In genomic region chr19:2171349-2172145, GRCh38 we compare ENCODE assay signal across 8 cellular contexts. TPM values are rescaled to one million over a fixed set of nuclear protein-coding genes. Genes with fewer than 3 reads are reported as not detected.
DNase-seq lines count a peak whose midpoint lies in the region; ATAC-seq lines count a peak whose summit lies in the region.

No MANE protein-coding gene starts in this region.

- H3K9me3 Mint-ChIP-seq in activated T-helper 2 cell treated with anti-CD3 and anti-CD28 coated beads, Interferon-gamma antibody, Interleukin-2, Interleukin-4, amounts not matched to agents 10 μg/mL and 5 μg/mL and 100 μg/mL, durations not matched to agents 14 hours and 24 hours and 36 hours, result no peaks in the 10 kb centered on the region

- peak; percentile 36 for ATAC-seq in GM21619 (IDR thresholded peaks at IDR 0.05; ENCODE audit: unreplicated experiment)

- intact Hi-C loops in activated T-helper 2 cell treated with anti-CD3 and anti-CD28 coated beads, Interferon-gamma antibody, Interleukin-2, Interleukin-4, amounts not matched to agents 10 μg/mL and 5 μg/mL and 100 μg/mL, durations not matched to agents 14 hours and 24 hours and 36 hours (cut with micrococcal nuclease), result no loop called here

- DNase-seq in DMS79 treated with DMSO at 0.1 percent for 48 hours (lab: John Stamatoyannopoulos, UW), result peak; percentile 46
- DNase-seq in NCI-H345 treated with DMSO at 0.1 percent for 48 hours (lab: John Stamatoyannopoulos, UW; ENCODE audit: unreplicated experiment), result peak; percentile 46
- DNase-seq in activated T-helper 2 cell treated with anti-CD3 and anti-CD28 coated beads, Interferon-gamma antibody, Interleukin-2, Interleukin-4, amounts not matched to agents 10 μg/mL and 5 μg/mL and 100 μg/mL, durations not matched to agents 14 hours and 24 hours and 36 hours (ENCODE audit: low spot score), result peak; percentile 19
- peak; percentile 6 for DNase-seq in kidney tubule cell (ENCODE audit: low spot score)
- peak; percentile 90 for DNase-seq in stimulated activated CD8-positive, alpha-beta memory T cell treated with anti-CD3 and anti-CD28 coated beads, Interleukin-4, amount 100 ng/mL, for 48 hours
- no peak for DNase-seq in UCSD-AML1 (lab: John Stamatoyannopoulos, UW; ENCODE audit: unreplicated experiment)
- DNase-seq in hypothalamus (lab: John Stamatoyannopoulos, UW), result no peak

- H3K4me1 Mint-ChIP-seq in activated T-helper 2 cell treated with anti-CD3 and anti-CD28 coated beads, Interferon-gamma antibody, Interleukin-2, Interleukin-4, amounts not matched to agents 10 μg/mL and 5 μg/mL and 100 μg/mL, durations not matched to agents 14 hours and 24 hours and 36 hours (ENCODE audit: low read depth), result peaks cover 49% of the 10 kb centered on the region

- H3K36me3 Mint-ChIP-seq in activated T-helper 2 cell treated with anti-CD3 and anti-CD28 coated beads, Interferon-gamma antibody, Interleukin-2, Interleukin-4, amounts not matched to agents 10 μg/mL and 5 μg/mL and 100 μg/mL, durations not matched to agents 14 hours and 24 hours and 36 hours (ENCODE audit: low read depth), result peaks cover 51% of the 10 kb centered on the region

- peak overlapping the region; percentile 76 for H3K27ac Mint-ChIP-seq in activated T-helper 2 cell treated with anti-CD3 and anti-CD28 coated beads, Interferon-gamma antibody, Interleukin-2, Interleukin-4, amounts not matched to agents 10 μg/mL and 5 μg/mL and 100 μg/mL, durations not matched to agents 14 hours and 24 hours and 36 hours

- no peaks in the 10 kb centered on the region for H3K27me3 Mint-ChIP-seq in activated T-helper 2 cell treated with anti-CD3 and anti-CD28 coated beads, Interferon-gamma antibody, Interleukin-2, Interleukin-4, amounts not matched to agents 10 μg/mL and 5 μg/mL and 100 μg/mL, durations not matched to agents 14 hours and 24 hours and 36 hours (ENCODE audit: low read depth)

- H3K4me3 Mint-ChIP-seq in activated T-helper 2 cell treated with anti-CD3 and anti-CD28 coated beads, Interferon-gamma antibody, Interleukin-2, Interleukin-4, amounts not matched to agents 10 μg/mL and 5 μg/mL and 100 μg/mL, durations not matched to agents 14 hours and 24 hours and 36 hours (ENCODE audit: low read depth), result peak overlapping the region; percentile 37

RNA-seq across cellular contexts. Expression of gene DOT1L, which starts 7.8 kb away (rescaled TPM):
- total RNA-seq in activated T-helper 2 cell treated with anti-CD3 and anti-CD28 coated beads, Interferon-gamma antibody, Interleukin-2, Interleukin-4, amounts not matched to agents 10 μg/mL and 5 μg/mL and 100 μg/mL, durations not matched to agents 14 hours and 24 hours and 36 hours, result 115 and 121 TPM in 2 replicates

RNA-seq across cellular contexts. Expression of gene AP3D1, which starts 20.2 kb away (rescaled TPM):
- total RNA-seq in activated T-helper 2 cell treated with anti-CD3 and anti-CD28 coated beads, Interferon-gamma antibody, Interleukin-2, Interleukin-4, amounts not matched to agents 10 μg/mL and 5 μg/mL and 100 μg/mL, durations not matched to agents 14 hours and 24 hours and 36 hours, result 101 and 103 TPM in 2 replicates

Comparison
In these comparisons a context has a peak if more than half of its experiments do, and no peak if none do; other contexts are left out.
1. DNase-seq: peak in DMS79 treated with DMSO at 0.1 percent for 48 hours (single experiment), NCI-H345 treated with DMSO at 0.1 percent for 48 hours (single experiment), activated T-helper 2 cell treated with anti-CD3 and anti-CD28 coated beads, Interferon-gamma antibody, Interleukin-2, Interleukin-4, amounts not matched to agents 10 μg/mL and 5 μg/mL and 100 μg/mL, durations not matched to agents 14 hours and 24 hours and 36 hours (single experiment), kidney tubule cell (single experiment) and stimulated activated CD8-positive, alpha-beta memory T cell treated with anti-CD3 and anti-CD28 coated beads, Interleukin-4, amount 100 ng/mL, for 48 hours (single experiment); none in UCSD-AML1 (single experiment) and hypothalamus (0 of 51).